In genomic region chr7:32890010-32890552, GRCh38 we compare ENCODE assay signal across 8 cellular contexts. TPM values are rescaled to one million over a fixed set of nuclear protein-coding genes. Genes with fewer than 3 reads are reported as not detected.
DNase-seq lines count a peak whose midpoint lies in the region; ATAC-seq and TF ChIP-seq lines count a peak whose summit lies in the region.

No MANE protein-coding gene starts in this region.

- peaks cover 37% of the 10 kb centered on the region for H4K20me1 ChIP-seq in DOHH2 (ENCODE audit: control insufficient read depth, insufficient read depth, low read depth, low read length)

- ATAC-seq in HG03139 (IDR thresholded peaks at IDR 0.05; ENCODE audit: unreplicated experiment) (no peak), HG03457 (IDR thresholded peaks at IDR 0.05; ENCODE audit: unreplicated experiment) (no peak)

- H3K4me3 ChIP-seq in DOHH2 (ENCODE audit: low read length) (peak overlapping the region; percentile 92), stomach smooth muscle (ENCODE audit: low read length in 2 of 2) (peak overlapping the region; percentile 94 to 95)
- peak overlapping the region; percentile 65 for H3K4me3 ChIP-seq in Jurkat, Clone E6-1 (ENCODE audit: low read length)

- H3K36me3 ChIP-seq in DOHH2 (ENCODE audit: control insufficient read depth, low read length) (peaks cover 32% of the 10 kb centered on the region), stomach smooth muscle (ENCODE audit: control insufficient read depth in 2 of 2, insufficient read depth in 2 of 2, low read length in 2 of 2) (no peaks in the 10 kb centered on the region)

- peaks cover 60% of the 10 kb centered on the region for H3K79me2 ChIP-seq in DOHH2 (ENCODE audit: control insufficient read depth, low read length)

- peak overlapping the region; percentile 90 for H3K27ac ChIP-seq in DOHH2 (ENCODE audit: low read depth, low read length)
- peak overlapping the region; percentile 95 for H3K27ac ChIP-seq in stomach smooth muscle (ENCODE audit: low read length)

- no peak for TF ChIP-seq CTCF in DOHH2 (IDR thresholded peaks at IDR 0.05; ENCODE audit: low read depth, low read length, poor library complexity, severe bottlenecking)

- H3K9me3 ChIP-seq in DOHH2 (ENCODE audit: control insufficient read depth, insufficient read depth, low read length) (no peaks in the 10 kb centered on the region), stomach smooth muscle (ENCODE audit: control insufficient read depth in 2 of 2, low read length in 2 of 2) (no peaks in the 10 kb centered on the region)

- H3K9ac ChIP-seq in stomach smooth muscle (ENCODE audit: low read length in 2 of 2), result peak overlapping the region; percentile 95 to 98

- H3K27me3 ChIP-seq in DOHH2 (ENCODE audit: control insufficient read depth, low read length) (no peaks in the 10 kb centered on the region), stomach smooth muscle (ENCODE audit: control insufficient read depth in 1 of 2, insufficient read depth in 2 of 2, low read length in 2 of 2) (no peaks in the 10 kb centered on the region)

- H3K9me2 ChIP-seq in DOHH2 (replicated peaks; ENCODE audit: control insufficient read depth, low read length), result no peaks in the 10 kb centered on the region

- peaks cover 13% of the 10 kb centered on the region for H3F3A ChIP-seq in DOHH2 (ENCODE audit: control insufficient read depth, insufficient read depth)

- no peak for DNase-seq in Jurkat, Clone E6-1 (ENCODE audit: low read depth, low spot score)
- DNase-seq in amniotic epithelial cell (ENCODE audit: low read depth) (peak; percentile 65), iris pigment epithelial cell (ENCODE audit: low read depth) (peak; percentile 68), H4 (ENCODE audit: low spot score) (no peak)

- H3K4me2 ChIP-seq in DOHH2 (ENCODE audit: low read length), result peak overlapping the region; percentile 93

- H3K4me1 ChIP-seq in DOHH2 (ENCODE audit: control insufficient read depth, low read length), result peaks cover 41% of the 10 kb centered on the region
- peaks cover 7% of the 10 kb centered on the region for H3K4me1 ChIP-seq in stomach smooth muscle (ENCODE audit: control insufficient read depth, insufficient read depth, low read length)

RNA-seq across cellular contexts. Expression of gene KBTBD2, which starts 1.5 kb away (rescaled TPM):
- 26.2 TPM for polyA plus RNA-seq in Jurkat, Clone E6-1 (2012; ENCODE audit: insufficient read depth, insufficient read length)
- total RNA-seq in H4 (2014; rRNA removed; shearing (Covaris generic)), result 49.4 and 63.6 TPM in 2 replicates

Comparison
In these comparisons a context has a peak if more than half of its experiments do, and no peak if none do; other contexts are left out.
1. DNase-seq: peak in amniotic epithelial cell (single experiment) and iris pigment epithelial cell (single experiment); none in Jurkat, Clone E6-1 (single experiment) and H4 (single experiment).
2. Peak in every context shown above with its lines, with median percentiles within 50 percentile points of each other: H3K4me3 ChIP-seq.